Comparison of ENCODE assay signal across 1 cellular context in genomic region chr2:69436937-69437750, GRCh38.
TF ChIP-seq lines count a peak whose summit lies in the region.

Gene NFU1 (minus strand): TSS chr2:69437435. CDS start chr2:69437422, 13 bp downstream.

TF ChIP-seq in HEK293, 187 proteins besides CTCF, POLR2A, EP300 and RAD21 (continued from another document):
- TF ChIP-seq ZNF704 (tag by site-specific recombination; IDR thresholded peaks at IDR 0.05) (no peak), IKZF3 (tag by site-specific recombination; IDR thresholded peaks at IDR 0.05) (no peak), ZSCAN23 (tag by site-specific recombination; IDR thresholded peaks at IDR 0.05) (no peak), ZNF791 (tag by site-specific recombination; IDR thresholded peaks at IDR 0.05) (no peak), ZBTB44 (tag by site-specific recombination; IDR thresholded peaks at IDR 0.05) (no peak), ZNF623 (tag by site-specific recombination; IDR thresholded peaks at IDR 0.05) (no peak), ZBTB11 (tag by site-specific recombination; conservative IDR thresholded peaks at IDR 0.05; ENCODE audit: low read depth) (peak; percentile 16; the same call in 1 of the 2 replicates), ZNF140 (tag by site-specific recombination; IDR thresholded peaks at IDR 0.05) (no peak), ZNF621 (tag by site-specific recombination; IDR thresholded peaks at IDR 0.05) (no peak), ATF2 (tag by site-specific recombination; IDR thresholded peaks at IDR 0.05; ENCODE audit: low read depth) (no peak), ZNF19 (tag by site-specific recombination; IDR thresholded peaks at IDR 0.05; ENCODE audit: low read depth) (no peak), ZNF133 (tag by site-specific recombination; IDR thresholded peaks at IDR 0.05) (no peak), ZFP37 (tag by site-specific recombination; IDR thresholded peaks at IDR 0.05) (peak; percentile 96), ZNF670 (tag by site-specific recombination; IDR thresholded peaks at IDR 0.05; ENCODE audit: low read depth) (no peak), ZNF211 (tag by site-specific recombination; IDR thresholded peaks at IDR 0.05; ENCODE audit: low read depth) (no peak), GLI4 (tag by site-specific recombination; IDR thresholded peaks at IDR 0.05) (no peak), ZNF184 (tag by site-specific recombination; IDR thresholded peaks at IDR 0.05) (no peak), ZNF155 (tag by site-specific recombination; IDR thresholded peaks at IDR 0.05) (no peak), ZNF114 (tag by site-specific recombination; IDR thresholded peaks at IDR 0.05) (no peak), ZNF785 (tag by site-specific recombination; IDR thresholded peaks at IDR 0.05) (no peak), EGR2 (tag by site-specific recombination; IDR thresholded peaks at IDR 0.05; ENCODE audit: low read depth) (no peak), ZNF488 (tag by site-specific recombination; IDR thresholded peaks at IDR 0.05) (no peak), PRDM1 (tag by site-specific recombination; IDR thresholded peaks at IDR 0.05) (no peak), ZFP41 (tag by site-specific recombination; IDR thresholded peaks at IDR 0.05; ENCODE audit: borderline replicate concordance) (no peak), MZF1 (tag by site-specific recombination; IDR thresholded peaks at IDR 0.05; ENCODE audit: borderline replicate concordance) (no peak), HIC1 (tag by site-specific recombination; IDR thresholded peaks at IDR 0.05) (peak; percentile 47; the same call in 1 of the 2 replicates), ZNF362 (tag by site-specific recombination; IDR thresholded peaks at IDR 0.05) (no peak), ZNF398 (tag by site-specific recombination; IDR thresholded peaks at IDR 0.05) (no peak), ZNF580 (tag by site-specific recombination; IDR thresholded peaks at IDR 0.05) (no peak), ZNF112 (tag by site-specific recombination; IDR thresholded peaks at IDR 0.05) (no peak), ZNF10 (tag by site-specific recombination; IDR thresholded peaks at IDR 0.05) (no peak), ZNF202 (tag by site-specific recombination; IDR thresholded peaks at IDR 0.05; ENCODE audit: borderline replicate concordance) (no peak), ZNF423 (tag by site-specific recombination; IDR thresholded peaks at IDR 0.05) (no peak; the same call in 1 of the 2 replicates), ZNF341 (tag by site-specific recombination; IDR thresholded peaks at IDR 0.05; ENCODE audit: low read depth) (peak; percentile 85), PRDM10 (tag by site-specific recombination; IDR thresholded peaks at IDR 0.05) (peak; percentile 89), GLIS2 (tag by site-specific recombination; IDR thresholded peaks at IDR 0.05) (no peak), ZNF221 (tag by site-specific recombination; IDR thresholded peaks at IDR 0.05; ENCODE audit: borderline replicate concordance) (no peak), KLF17 (tag by site-specific recombination; IDR thresholded peaks at IDR 0.05) (peak; percentile 40; the same call in 1 of the 2 replicates), ZNF610 (tag by site-specific recombination; IDR thresholded peaks at IDR 0.05; ENCODE audit: borderline replicate concordance) (no peak), ZBTB7A (tag by site-specific recombination; IDR thresholded peaks at IDR 0.05; ENCODE audit: low read depth) (peak; percentile 85), ZNF747 (tag by site-specific recombination; IDR thresholded peaks at IDR 0.05) (no peak), ZNF626 (tag by site-specific recombination; IDR thresholded peaks at IDR 0.05) (no peak), BCL11A (tag by site-specific recombination; IDR thresholded peaks at IDR 0.05; ENCODE audit: low read depth) (no peak)
